ENCODE assay signal across 8 cellular contexts in genomic region chr5:132490484-132491367, GRCh38. TPM values are rescaled to one million over a fixed set of nuclear protein-coding genes. Genes with fewer than 3 reads are reported as not detected.
DNase-seq lines count a peak whose midpoint lies in the region; ATAC-seq and TF ChIP-seq lines count a peak whose summit lies in the region.

Gene IRF1, minus strand, starts transcription at chr5:132490773. Its CDS starts 1,295 bp downstream, at chr5:132489478.

- POLR2A ChIA-PET in BJ (lab: Charles Lee) = interaction anchor here (1.0 to 1.5 kb wide), 5 partner anchors 11 to 197 kb away, joined by 3 to 10 read pairs (median 4); partner anchors contain the start of gene SLC22A4
- POLR2A ChIA-PET in activated CD4-positive, alpha-beta T cell treated with anti-CD3 and anti-CD28 coated beads for 36 hours (lab: Charles Lee) = interaction anchor here (0.5 to 9.5 kb wide), 18 partner anchors 8 to 1609 kb away, joined by 3 to 130 read pairs (median 4); partner anchors contain the start of genes RAD50 and SLC22A4

- TF ChIP-seq CTCF in BJ (IDR thresholded peaks at IDR 0.05; ENCODE audit: insufficient read depth, low read depth, low read length) = no peak
- TF ChIP-seq CTCF in choroid plexus epithelial cell (conservative IDR thresholded peaks at IDR 0.05; ENCODE audit: low read depth, low read length) = no peak

- ATAC-seq in HG03439 (IDR thresholded peaks at IDR 0.05; ENCODE audit: unreplicated experiment) = peak; percentile 82
- ATAC-seq in activated CD4-positive, alpha-beta T cell treated with anti-CD3 and anti-CD28 coated beads for 36 hours = peak; percentile 67

- intact Hi-C loops in activated CD4-positive, alpha-beta T cell treated with anti-CD3 and anti-CD28 coated beads for 36 hours (cut with DNase I, micrococcal nuclease) = loop anchor here in 1 of 2 experiments (1.0 to 2.0 kb wide), 5 partner anchors 65 to 855 kb away; partner anchors contain the start of genes HSPA4, RAD50 and RAPGEF6

- peak within 1 kb of the TSS; percentile 96 for H3K4me3 Mint-ChIP-seq in activated CD4-positive, alpha-beta T cell treated with anti-CD3 and anti-CD28 coated beads for 36 hours

- peak within 1 kb of the TSS; percentile 75 for H3K4me3 ChIP-seq in BJ (ENCODE audit: low read depth, low read length)
- H3K4me3 ChIP-seq in choroid plexus epithelial cell (ENCODE audit: low read depth, low read length) = peak within 1 kb of the TSS; percentile 94

- DNase-seq in BJ (ENCODE audit: low read depth) (peak; percentile 82), GM19238 (ENCODE audit: insufficient read length, low spot score) (peak; percentile 98), NCI-H524 (lab: John Stamatoyannopoulos, UW) (peak; percentile 76 to 85), choroid plexus epithelial cell (ENCODE audit: low read depth) (peak; percentile 97), kidney tubule cell (ENCODE audit: low spot score) (peak; percentile 98)
- DNase-seq in activated CD4-positive, alpha-beta T cell treated with anti-CD3 and anti-CD28 coated beads for 36 hours = peak; percentile 99
- DNase-seq in stimulated activated CD4-positive, alpha-beta T cell treated with anti-CD3 and anti-CD28 coated beads, Interleukin-1b, Interleukin-23, amount 100 ng/mL, for 4 hours (ENCODE audit: low read depth in 2 of 2) = peak; percentile 97 to 99

- H3K9me3 Mint-ChIP-seq in activated CD4-positive, alpha-beta T cell treated with anti-CD3 and anti-CD28 coated beads for 36 hours (ENCODE audit: low read depth) = no peaks in the 10 kb centered on the region

- H3K36me3 Mint-ChIP-seq in activated CD4-positive, alpha-beta T cell treated with anti-CD3 and anti-CD28 coated beads for 36 hours (ENCODE audit: low read depth) = peaks cover 43% of the 10 kb centered on the region

- H3K27me3 ChIP-seq in BJ (ENCODE audit: control insufficient read depth, insufficient read depth, low read length) = no peaks in the 10 kb centered on the region

- peaks cover 69% of the 10 kb centered on the region for H3K4me1 Mint-ChIP-seq in activated CD4-positive, alpha-beta T cell treated with anti-CD3 and anti-CD28 coated beads for 36 hours

- CTCF ChIA-PET in BJ (lab: Yijun Ruan, JAX) = interaction anchor here (1.0 to 5.3 kb wide), 16 partner anchors 10 to 301 kb away, joined by 3 to 47 read pairs (median 8); no protein-coding TSS in a partner anchor
- CTCF ChIA-PET in activated CD4-positive, alpha-beta T cell treated with anti-CD3 and anti-CD28 coated beads for 36 hours (lab: Charles Lee) = interaction anchor here (0.8 to 4.9 kb wide), 7 partner anchors 8 to 70 kb away, joined by 3 to 25 read pairs (median 6); no protein-coding TSS in a partner anchor

- peak within 1 kb of the TSS; percentile 97 for H3K27ac Mint-ChIP-seq in activated CD4-positive, alpha-beta T cell treated with anti-CD3 and anti-CD28 coated beads for 36 hours

- no peaks in the 10 kb centered on the region for H3K27me3 Mint-ChIP-seq in activated CD4-positive, alpha-beta T cell treated with anti-CD3 and anti-CD28 coated beads for 36 hours

- H3K36me3 ChIP-seq in BJ (ENCODE audit: control insufficient read depth, insufficient read depth, low read length) = peaks cover 23% of the 10 kb centered on the region

RNA-seq across cellular contexts. Expression of gene IRF1, which starts in this region (rescaled TPM):
- 17.9 and 25.5 TPM in 2 replicates for polyA plus RNA-seq in BJ (2011; rRNA removed)
- 28.0 and 38.3 TPM in 2 replicates for polyA minus RNA-seq in BJ (2011; rRNA and poly(A)+ RNA removed)
- total RNA-seq in activated CD4-positive, alpha-beta T cell treated with anti-CD3 and anti-CD28 coated beads for 36 hours = 100 to 1,000 TPM; 121 to 130 TPM

Comparison
In these comparisons a context has a peak if more than half of its experiments do, and no peak if none do; other contexts are left out.
1. Peak in every context shown above with its lines: DNase-seq, ATAC-seq and H3K4me3 ChIP-seq.